1 cellular context compared by ENCODE assay signal in genomic region chr18:23380817-23381216, GRCh38.
TF ChIP-seq lines count a peak whose summit lies in the region.

No MANE protein-coding gene starts in this region.

TF ChIP-seq in IMR-90, 13 proteins besides CTCF, POLR2A, EP300 and RAD21:
- TF ChIP-seq CEBPB (IDR thresholded peaks at IDR 0.05; ENCODE audit: low read depth, low read length): 0 out of 2 replicates have a peak, but pooled peaks have one; percentile 37
- TF ChIP-seq ELK1 (IDR thresholded peaks at IDR 0.05; ENCODE audit: borderline replicate concordance, low read depth, low read length): no peak
- no peak for TF ChIP-seq RFX5 (IDR thresholded peaks at IDR 0.05; ENCODE audit: low read depth, low read length)
- 0 out of 2 replicates have a peak, but pooled peaks have one; percentile 43 for TF ChIP-seq NFE2L2 (IDR thresholded peaks at IDR 0.05; ENCODE audit: low read depth, low read length)
- no peak for TF ChIP-seq RCOR1 (IDR thresholded peaks at IDR 0.05; ENCODE audit: insufficient replicate concordance, low read length)
- TF ChIP-seq BHLHE40 (IDR thresholded peaks at IDR 0.05; ENCODE audit: low read depth, low read length): peak; percentile 41; the same call in 1 of the 2 replicates
- TF ChIP-seq USF2 (IDR thresholded peaks at IDR 0.05; ENCODE audit: low read depth, low read length): no peak
- no peak for TF ChIP-seq CHD1 (IDR thresholded peaks at IDR 0.05; ENCODE audit: low read depth, low read length)
- TF ChIP-seq MAZ (IDR thresholded peaks at IDR 0.05; ENCODE audit: borderline replicate concordance, low read depth, low read length): no peak
- peak; percentile 36; the same call in 1 of the 2 replicates for TF ChIP-seq FOS (IDR thresholded peaks at IDR 0.05; ENCODE audit: low read depth, low read length)
- TF ChIP-seq MAFK (IDR thresholded peaks at IDR 0.05; ENCODE audit: low read depth, low read length): peak; percentile 69
- TF ChIP-seq MXI1 (IDR thresholded peaks at IDR 0.05; ENCODE audit: borderline replicate concordance, low read depth, low read length): no peak
